In genomic region chr2:219160186-219161017, GRCh38 we compare ENCODE assay signal across 1 cellular context.
TF ChIP-seq lines count a peak whose summit lies in the region.

A gene with protein sequence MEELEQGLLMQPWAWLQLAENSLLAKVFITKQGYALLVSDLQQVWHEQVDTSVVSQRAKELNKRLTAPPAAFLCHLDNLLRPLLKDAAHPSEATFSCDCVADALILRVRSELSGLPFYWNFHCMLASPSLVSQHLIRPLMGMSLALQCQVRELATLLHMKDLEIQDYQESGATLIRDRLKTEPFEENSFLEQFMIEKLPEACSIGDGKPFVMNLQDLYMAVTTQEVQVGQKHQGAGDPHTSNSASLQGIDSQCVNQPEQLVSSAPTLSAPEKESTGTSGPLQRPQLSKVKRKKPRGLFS (minus strand): TSS chr2:219160815. CDS start chr2:219158362, 2,453 bp downstream.

TF ChIP-seq in K562, 482 proteins besides CTCF, POLR2A, EP300 and RAD21 (continued from another document and continues in another):
- TF ChIP-seq TRIM25 (IDR thresholded peaks at IDR 0.05; ENCODE audit: borderline replicate concordance) (no peak), TSHZ1 (CRISPR knock-in tag; IDR thresholded peaks at IDR 0.05) (no peak), ZKSCAN3 (CRISPR knock-in tag; IDR thresholded peaks at IDR 0.05) (no peak), L3MBTL2 (IDR thresholded peaks at IDR 0.05) (peak; percentile 88), TRIM24 (IDR thresholded peaks at IDR 0.05) (no peak), CREBBP (IDR thresholded peaks at IDR 0.05; ENCODE audit: low read depth, low read length) (no peak), ETS2 (tag; IDR thresholded peaks at IDR 0.05; ENCODE audit: borderline replicate concordance, poor library complexity, severe bottlenecking) (no peak), NR4A1 (CRISPR knock-in tag; IDR thresholded peaks at IDR 0.05) (no peak), NR4A1 (tag; IDR thresholded peaks at IDR 0.05) (no peak), XRCC4 (IDR thresholded peaks at IDR 0.05; ENCODE audit: extremely low read depth, insufficient read depth, insufficient read length) (no peak), ZFP36 (IDR thresholded peaks at IDR 0.05; ENCODE audit: low read depth, low read length, partially characterized antibody) (no peak), STAT5A (IDR thresholded peaks at IDR 0.05; ENCODE audit: borderline replicate concordance, low read length) (no peak), ZNF561 (CRISPR knock-in tag; conservative IDR thresholded peaks at IDR 0.05) (no peak), PHF8 (IDR thresholded peaks at IDR 0.05; ENCODE audit: borderline replicate concordance, low read length) (peak; percentile 92), HBP1 (CRISPR knock-in tag; IDR thresholded peaks at IDR 0.05) (no peak), BRD4 (IDR thresholded peaks at IDR 0.05) (no peak), MCM5 (IDR thresholded peaks at IDR 0.05; ENCODE audit: low read depth) (no peak), E2F3 (CRISPR knock-in tag; IDR thresholded peaks at IDR 0.05) (0 out of 2 replicates have a peak, but pooled peaks have one; percentile 68), KAT2B (IDR thresholded peaks at IDR 0.05; ENCODE audit: low read depth, low read length) (no peak)
- TF ChIP-seq, protein P1, sequence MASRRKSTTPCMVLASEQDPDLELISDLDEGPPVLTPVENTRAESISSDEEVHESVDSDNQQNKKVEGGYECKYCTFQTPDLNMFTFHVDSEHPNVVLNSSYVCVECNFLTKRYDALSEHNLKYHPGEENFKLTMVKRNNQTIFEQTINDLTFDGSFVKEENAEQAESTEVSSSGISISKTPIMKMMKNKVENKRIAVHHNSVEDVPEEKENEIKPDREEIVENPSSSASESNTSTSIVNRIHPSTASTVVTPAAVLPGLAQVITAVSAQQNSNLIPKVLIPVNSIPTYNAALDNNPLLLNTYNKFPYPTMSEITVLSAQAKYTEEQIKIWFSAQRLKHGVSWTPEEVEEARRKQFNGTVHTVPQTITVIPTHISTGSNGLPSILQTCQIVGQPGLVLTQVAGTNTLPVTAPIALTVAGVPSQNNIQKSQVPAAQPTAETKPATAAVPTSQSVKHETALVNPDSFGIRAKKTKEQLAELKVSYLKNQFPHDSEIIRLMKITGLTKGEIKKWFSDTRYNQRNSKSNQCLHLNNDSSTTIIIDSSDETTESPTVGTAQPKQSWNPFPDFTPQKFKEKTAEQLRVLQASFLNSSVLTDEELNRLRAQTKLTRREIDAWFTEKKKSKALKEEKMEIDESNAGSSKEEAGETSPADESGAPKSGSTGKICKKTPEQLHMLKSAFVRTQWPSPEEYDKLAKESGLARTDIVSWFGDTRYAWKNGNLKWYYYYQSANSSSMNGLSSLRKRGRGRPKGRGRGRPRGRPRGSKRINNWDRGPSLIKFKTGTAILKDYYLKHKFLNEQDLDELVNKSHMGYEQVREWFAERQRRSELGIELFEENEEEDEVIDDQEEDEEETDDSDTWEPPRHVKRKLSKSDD (conservative IDR thresholded peaks at IDR 0.05; ENCODE audit: low read length) = no peak
- TF ChIP-seq, protein P2, sequence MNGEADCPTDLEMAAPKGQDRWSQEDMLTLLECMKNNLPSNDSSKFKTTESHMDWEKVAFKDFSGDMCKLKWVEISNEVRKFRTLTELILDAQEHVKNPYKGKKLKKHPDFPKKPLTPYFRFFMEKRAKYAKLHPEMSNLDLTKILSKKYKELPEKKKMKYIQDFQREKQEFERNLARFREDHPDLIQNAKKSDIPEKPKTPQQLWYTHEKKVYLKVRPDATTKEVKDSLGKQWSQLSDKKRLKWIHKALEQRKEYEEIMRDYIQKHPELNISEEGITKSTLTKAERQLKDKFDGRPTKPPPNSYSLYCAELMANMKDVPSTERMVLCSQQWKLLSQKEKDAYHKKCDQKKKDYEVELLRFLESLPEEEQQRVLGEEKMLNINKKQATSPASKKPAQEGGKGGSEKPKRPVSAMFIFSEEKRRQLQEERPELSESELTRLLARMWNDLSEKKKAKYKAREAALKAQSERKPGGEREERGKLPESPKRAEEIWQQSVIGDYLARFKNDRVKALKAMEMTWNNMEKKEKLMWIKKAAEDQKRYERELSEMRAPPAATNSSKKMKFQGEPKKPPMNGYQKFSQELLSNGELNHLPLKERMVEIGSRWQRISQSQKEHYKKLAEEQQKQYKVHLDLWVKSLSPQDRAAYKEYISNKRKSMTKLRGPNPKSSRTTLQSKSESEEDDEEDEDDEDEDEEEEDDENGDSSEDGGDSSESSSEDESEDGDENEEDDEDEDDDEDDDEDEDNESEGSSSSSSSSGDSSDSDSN (IDR thresholded peaks at IDR 0.05; ENCODE audit: borderline replicate concordance in 1 of 2, low read depth in 2 of 2, low read length in 2 of 2) = no peak
- TF ChIP-seq, protein P3, sequence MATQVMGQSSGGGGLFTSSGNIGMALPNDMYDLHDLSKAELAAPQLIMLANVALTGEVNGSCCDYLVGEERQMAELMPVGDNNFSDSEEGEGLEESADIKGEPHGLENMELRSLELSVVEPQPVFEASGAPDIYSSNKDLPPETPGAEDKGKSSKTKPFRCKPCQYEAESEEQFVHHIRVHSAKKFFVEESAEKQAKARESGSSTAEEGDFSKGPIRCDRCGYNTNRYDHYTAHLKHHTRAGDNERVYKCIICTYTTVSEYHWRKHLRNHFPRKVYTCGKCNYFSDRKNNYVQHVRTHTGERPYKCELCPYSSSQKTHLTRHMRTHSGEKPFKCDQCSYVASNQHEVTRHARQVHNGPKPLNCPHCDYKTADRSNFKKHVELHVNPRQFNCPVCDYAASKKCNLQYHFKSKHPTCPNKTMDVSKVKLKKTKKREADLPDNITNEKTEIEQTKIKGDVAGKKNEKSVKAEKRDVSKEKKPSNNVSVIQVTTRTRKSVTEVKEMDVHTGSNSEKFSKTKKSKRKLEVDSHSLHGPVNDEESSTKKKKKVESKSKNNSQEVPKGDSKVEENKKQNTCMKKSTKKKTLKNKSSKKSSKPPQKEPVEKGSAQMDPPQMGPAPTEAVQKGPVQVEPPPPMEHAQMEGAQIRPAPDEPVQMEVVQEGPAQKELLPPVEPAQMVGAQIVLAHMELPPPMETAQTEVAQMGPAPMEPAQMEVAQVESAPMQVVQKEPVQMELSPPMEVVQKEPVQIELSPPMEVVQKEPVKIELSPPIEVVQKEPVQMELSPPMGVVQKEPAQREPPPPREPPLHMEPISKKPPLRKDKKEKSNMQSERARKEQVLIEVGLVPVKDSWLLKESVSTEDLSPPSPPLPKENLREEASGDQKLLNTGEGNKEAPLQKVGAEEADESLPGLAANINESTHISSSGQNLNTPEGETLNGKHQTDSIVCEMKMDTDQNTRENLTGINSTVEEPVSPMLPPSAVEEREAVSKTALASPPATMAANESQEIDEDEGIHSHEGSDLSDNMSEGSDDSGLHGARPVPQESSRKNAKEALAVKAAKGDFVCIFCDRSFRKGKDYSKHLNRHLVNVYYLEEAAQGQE (CRISPR knock-in tag; IDR thresholded peaks at IDR 0.05; ENCODE audit: low read depth) = no peak; the same call in 1 of the 2 replicates
- TF ChIP-seq, protein P4, sequence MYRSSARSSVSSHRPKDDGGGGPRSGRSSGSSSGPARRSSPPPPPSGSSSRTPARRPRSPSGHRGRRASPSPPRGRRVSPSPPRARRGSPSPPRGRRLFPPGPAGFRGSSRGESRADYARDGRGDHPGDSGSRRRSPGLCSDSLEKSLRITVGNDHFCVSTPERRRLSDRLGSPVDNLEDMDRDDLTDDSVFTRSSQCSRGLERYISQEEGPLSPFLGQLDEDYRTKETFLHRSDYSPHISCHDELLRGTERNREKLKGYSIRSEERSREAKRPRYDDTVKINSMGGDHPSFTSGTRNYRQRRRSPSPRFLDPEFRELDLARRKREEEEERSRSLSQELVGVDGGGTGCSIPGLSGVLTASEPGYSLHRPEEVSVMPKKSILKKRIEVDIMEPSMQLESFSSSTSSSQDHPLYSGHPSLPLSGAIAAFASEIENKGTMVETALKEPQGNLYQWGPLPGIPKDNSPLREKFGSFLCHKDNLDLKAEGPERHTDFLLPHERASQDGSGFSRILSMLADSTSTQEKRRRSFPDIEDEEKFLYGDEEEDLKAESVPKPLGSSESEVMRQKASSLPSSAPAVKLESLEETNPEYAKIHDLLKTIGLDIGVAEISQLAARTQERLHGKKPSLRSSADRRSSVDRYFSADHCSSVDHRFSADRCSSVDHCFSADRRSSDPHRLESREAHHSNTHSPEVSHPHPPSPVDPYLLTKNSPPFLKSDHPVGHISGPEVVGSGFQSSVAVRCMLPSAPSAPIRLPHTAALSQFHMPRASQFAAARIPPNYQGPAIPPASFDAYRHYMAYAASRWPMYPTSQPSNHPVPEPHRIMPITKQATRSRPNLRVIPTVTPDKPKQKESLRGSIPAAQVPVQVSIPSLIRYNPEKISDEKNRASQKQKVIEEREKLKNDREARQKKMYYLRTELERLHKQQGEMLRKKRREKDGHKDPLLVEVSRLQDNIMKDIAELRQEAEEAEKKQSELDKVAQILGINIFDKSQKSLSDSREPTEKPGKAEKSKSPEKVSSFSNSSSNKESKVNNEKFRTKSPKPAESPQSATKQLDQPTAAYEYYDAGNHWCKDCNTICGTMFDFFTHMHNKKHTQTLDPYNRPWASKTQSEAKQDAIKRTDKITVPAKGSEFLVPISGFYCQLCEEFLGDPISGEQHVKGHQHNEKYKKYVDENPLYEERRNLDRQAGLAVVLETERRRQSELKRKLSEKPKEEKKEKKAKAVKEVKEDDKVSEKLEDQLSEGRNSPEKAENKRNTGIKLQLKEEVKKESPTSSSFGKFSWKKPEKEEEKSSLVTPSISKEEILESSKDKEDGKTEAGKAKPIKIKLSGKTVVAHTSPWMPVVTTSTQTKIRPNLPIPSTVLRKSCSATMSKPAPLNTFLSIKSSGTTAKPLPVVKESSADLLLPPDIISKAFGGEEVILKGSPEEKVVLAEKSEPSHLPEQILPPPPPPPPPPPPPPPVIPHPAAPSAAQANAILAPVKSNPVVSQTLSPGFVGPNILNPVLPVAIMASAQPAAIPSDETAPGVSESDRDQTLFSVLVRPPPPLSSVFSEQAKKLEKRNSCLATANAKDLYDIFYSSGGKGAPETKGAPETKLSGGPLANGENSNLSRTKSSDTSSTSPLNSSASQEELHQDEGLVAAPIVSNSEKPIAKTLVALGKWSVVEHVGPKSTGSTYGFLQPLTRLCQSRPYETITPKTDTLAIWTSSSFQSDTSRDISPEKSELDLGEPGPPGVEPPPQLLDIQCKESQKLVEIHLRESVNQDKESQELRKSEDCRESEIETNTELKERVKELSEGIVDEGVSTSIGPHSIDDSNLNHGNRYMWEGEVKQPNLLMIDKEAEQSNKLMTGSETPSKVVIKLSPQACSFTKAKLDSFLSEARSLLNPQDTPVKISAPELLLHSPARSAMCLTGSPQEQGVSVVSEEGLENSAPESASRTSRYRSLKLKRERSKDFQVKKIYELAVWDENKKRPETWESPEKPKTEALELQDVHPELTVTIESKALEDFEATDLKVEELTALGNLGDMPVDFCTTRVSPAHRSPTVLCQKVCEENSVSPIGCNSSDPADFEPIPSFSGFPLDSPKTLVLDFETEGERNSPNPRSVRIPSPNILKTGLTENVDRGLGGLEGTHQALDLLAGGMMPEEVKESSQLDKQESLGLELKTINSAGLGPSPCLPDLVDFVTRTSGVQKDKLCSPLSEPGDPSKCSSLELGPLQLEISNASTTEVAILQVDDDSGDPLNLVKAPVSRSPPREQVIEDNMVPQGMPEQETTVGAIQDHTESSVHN (IDR thresholded peaks at IDR 0.05; ENCODE audit: borderline replicate concordance in 1 of 2, low read depth in 1 of 2) = no peak
